ENCODE assay signal across 21 cellular contexts in genomic region chr7:2028733-2029132, GRCh38.
"Had no signal": no experiment of that assay in that cellular context is flagged by ENCODE, and none has a peak within 500 bp of the region (broad histone marks: within the 10 kb centered on the region; RNA-seq: fewer than 3 reads in every experiment).

No MANE protein-coding gene starts in this region.

- DNase-seq: activated CD4-positive, alpha-beta T cell treated with anti-CD3 and anti-CD28 coated beads, Interleukin-2, amount 10 ng/mL, durations not matched to agents 24 days and 14 days; activated CD8-positive, alpha-beta T cell treated with anti-CD3 and anti-CD28 coated beads for 36 hours; activated naive CD4-positive, alpha-beta T cell treated with anti-CD3 and anti-CD28 coated beads for 36 hours; activated T-cell treated with anti-CD3 and anti-CD28 coated beads, Interleukin-2, amount 50 U/mL, for 1 hour; central memory CD4-positive, alpha-beta T cell; erythroblast; foreskin melanocyte; glutamatergic neuron; hypothalamus; mesendoderm; nucleus accumbens; stimulated activated CD8-positive, alpha-beta memory T cell treated with anti-CD3 and anti-CD28 coated beads, Interleukin-4, amount 100 ng/mL, for 48 hours; stimulated activated naive CD4-positive, alpha-beta T cell; T1000; uterus had no signal

- H3K27me3 ChIP-seq: tibial artery, uterus had no signal

- H3K27me3 Mint-ChIP-seq: activated CD8-positive, alpha-beta T cell treated with anti-CD3 and anti-CD28 coated beads for 36 hours; activated T-helper 17 cell treated with anti-CD3 and anti-CD28 coated beads, Interleukin-2, amount 50 U/mL, for 72 hours; brain; naive thymus-derived CD8-positive, alpha-beta T cell had no signal

- H3K27ac Mint-ChIP-seq: activated CD4-positive, alpha-beta T cell treated with anti-CD3 and anti-CD28 coated beads, Interleukin-2, amount 10 ng/mL, durations not matched to agents 24 days and 14 days; activated CD8-positive, alpha-beta T cell treated with anti-CD3 and anti-CD28 coated beads for 36 hours; activated naive CD4-positive, alpha-beta T cell treated with anti-CD3 and anti-CD28 coated beads for 36 hours; activated T-helper 17 cell treated with anti-CD3 and anti-CD28 coated beads, Interleukin-2, amount 50 U/mL, for 72 hours had no signal

- H3K4me3 Mint-ChIP-seq: activated CD4-positive, alpha-beta T cell treated with anti-CD3 and anti-CD28 coated beads, Interleukin-2, amount 10 ng/mL, durations not matched to agents 24 days and 14 days; activated CD8-positive, alpha-beta T cell treated with anti-CD3 and anti-CD28 coated beads for 36 hours; activated naive CD4-positive, alpha-beta T cell treated with anti-CD3 and anti-CD28 coated beads for 36 hours; activated T-helper 17 cell treated with anti-CD3 and anti-CD28 coated beads, Interleukin-2, amount 50 U/mL, for 72 hours; brain had no signal

- H3K4me1 ChIP-seq: tibial artery, uterus had no signal

- H3K36me3 ChIP-seq: uterus had no signal

- ATAC-seq: activated CD8-positive, alpha-beta T cell treated with anti-CD3 and anti-CD28 coated beads for 36 hours; activated T-helper 17 cell treated with anti-CD3 and anti-CD28 coated beads, Interleukin-2, amount 50 U/mL, for 72 hours; naive thymus-derived CD8-positive, alpha-beta T cell had no signal

- H3K27ac ChIP-seq: coronary artery, tibial artery, uterus had no signal

- H3K4me3 ChIP-seq: coronary artery, tibial artery, uterus had no signal

- FAIRE-seq: endometrium had no signal
